8 cellular contexts compared by ENCODE assay signal in genomic region chr7:136868496-136869005, GRCh38. TPM values are rescaled to one million over a fixed set of nuclear protein-coding genes. Genes with fewer than 3 reads are reported as not detected.
A peak's percentile ranks its signal among the peaks of the same experiment; 100 is the strongest.
DNase-seq lines count a peak whose midpoint lies in the region; ATAC-seq and TF ChIP-seq lines count a peak whose summit lies in the region.

TSS of gene CHRM2 (plus strand) at chr7:136868652. CDS start at chr7:137014866, 146,214 bp downstream.

- peak within 1 kb of the TSS; percentile 96 for H2AFZ ChIP-seq in GM23338

- no peak within 1 kb of the TSS for H3K27ac ChIP-seq in GM23338 (ENCODE audit: low read depth)

- peaks cover 70% of the 10 kb centered on the region for H3K27me3 ChIP-seq in GM23338 (ENCODE audit: insufficient read depth)

- DNase-seq in GM23338 (ENCODE audit: low spot score) (peak; percentile 44), left cardiac atrium (peak; percentile 22), progenitor cell of endocrine pancreas (ENCODE audit: low spot score, unreplicated experiment) (no peak), NCI-H82 (lab: John Stamatoyannopoulos, UW) (no peak), cerebellum (ENCODE audit: low spot score) (no peak), ureter (ENCODE audit: low spot score) (no peak), SW480 (ENCODE audit: low spot score) (no peak)

- H3K27me3 Mint-ChIP-seq in GM23338 (ENCODE audit: insufficient read depth, low read depth, poor library complexity) = peaks cover 56% of the 10 kb centered on the region
- H3K27me3 Mint-ChIP-seq in progenitor cell of endocrine pancreas = peaks cover 85% of the 10 kb centered on the region

- H3K4me2 ChIP-seq in GM23338 = peak within 1 kb of the TSS; percentile 95

- H3F3A ChIP-seq in GM23338 (replicated peaks; ENCODE audit: low read depth) = no peaks in the 10 kb centered on the region

- H3K4me3 Mint-ChIP-seq in GM23338 (peak within 1 kb of the TSS; percentile 72), progenitor cell of endocrine pancreas (ENCODE audit: low read depth) (peak within 1 kb of the TSS; percentile 49)

- H3K27ac Mint-ChIP-seq in GM23338 (no peak within 1 kb of the TSS), progenitor cell of endocrine pancreas (no peak within 1 kb of the TSS)

- H3K9me2 ChIP-seq in GM23338 (ENCODE audit: insufficient read depth) = no peaks in the 10 kb centered on the region

- no peaks in the 10 kb centered on the region for H3K9me3 Mint-ChIP-seq in GM23338
- H3K9me3 Mint-ChIP-seq in progenitor cell of endocrine pancreas (ENCODE audit: low read depth) = no peaks in the 10 kb centered on the region

- no peaks in the 10 kb centered on the region for H3K36me3 Mint-ChIP-seq in GM23338 (ENCODE audit: low read depth)
- no peaks in the 10 kb centered on the region for H3K36me3 Mint-ChIP-seq in progenitor cell of endocrine pancreas (ENCODE audit: insufficient read depth)

- peaks cover 27% of the 10 kb centered on the region for H3K4me1 Mint-ChIP-seq in GM23338
- H3K4me1 Mint-ChIP-seq in progenitor cell of endocrine pancreas (ENCODE audit: low read depth) = peaks cover 18% of the 10 kb centered on the region

- H3K36me3 ChIP-seq in GM23338 (ENCODE audit: insufficient read depth) = no peaks in the 10 kb centered on the region

- ATAC-seq in GM23338 = peak; percentile 11
- peak; percentile 25 to 44 for ATAC-seq in left cardiac atrium

- H3K4me3 ChIP-seq in GM23338 = peak within 1 kb of the TSS; percentile 76
- peak within 1 kb of the TSS; percentile 97 for H3K4me3 ChIP-seq in WI38 (ENCODE audit: low read depth, low read length)

- no peaks in the 10 kb centered on the region for H3K79me2 ChIP-seq in GM23338 (replicated peaks; ENCODE audit: insufficient read depth)

- intact Hi-C loops in left cardiac atrium (cut with DNase I) = no loop called here

- TF ChIP-seq CTCF in GM23338 (conservative IDR thresholded peaks at IDR 0.05; ENCODE audit: low read depth in 2 of 2) (no peak), WI38 (IDR thresholded peaks at IDR 0.05; ENCODE audit: low read depth, low read length) (no peak), progenitor cell of endocrine pancreas (IDR thresholded peaks at IDR 0.05; ENCODE audit: unreplicated experiment) (no peak)

- H4K20me1 ChIP-seq in GM23338 (replicated peaks; ENCODE audit: insufficient read depth) = no peaks in the 10 kb centered on the region; the same call in 1 of the 2 replicates

- H3K4me1 ChIP-seq in GM23338 (ENCODE audit: insufficient read depth) = peaks cover 24% of the 10 kb centered on the region

TF ChIP-seq in GM23338, 12 proteins besides CTCF, POLR2A, EP300 and RAD21:
- TF ChIP-seq POLR2AphosphoS5 (IDR thresholded peaks at IDR 0.05; ENCODE audit: low read depth) (no peak), JUNB (IDR thresholded peaks at IDR 0.05; ENCODE audit: unreplicated experiment) (no peak), EZH2 (IDR thresholded peaks at IDR 0.05; ENCODE audit: low read depth, unreplicated experiment) (peak; percentile 30), CREB1 (CRISPR knock-in tag; IDR thresholded peaks at IDR 0.05; ENCODE audit: low read depth) (no peak), ZNF114 (CRISPR knock-in tag; IDR thresholded peaks at IDR 0.05) (no peak)
- TF ChIP-seq, protein P1, sequence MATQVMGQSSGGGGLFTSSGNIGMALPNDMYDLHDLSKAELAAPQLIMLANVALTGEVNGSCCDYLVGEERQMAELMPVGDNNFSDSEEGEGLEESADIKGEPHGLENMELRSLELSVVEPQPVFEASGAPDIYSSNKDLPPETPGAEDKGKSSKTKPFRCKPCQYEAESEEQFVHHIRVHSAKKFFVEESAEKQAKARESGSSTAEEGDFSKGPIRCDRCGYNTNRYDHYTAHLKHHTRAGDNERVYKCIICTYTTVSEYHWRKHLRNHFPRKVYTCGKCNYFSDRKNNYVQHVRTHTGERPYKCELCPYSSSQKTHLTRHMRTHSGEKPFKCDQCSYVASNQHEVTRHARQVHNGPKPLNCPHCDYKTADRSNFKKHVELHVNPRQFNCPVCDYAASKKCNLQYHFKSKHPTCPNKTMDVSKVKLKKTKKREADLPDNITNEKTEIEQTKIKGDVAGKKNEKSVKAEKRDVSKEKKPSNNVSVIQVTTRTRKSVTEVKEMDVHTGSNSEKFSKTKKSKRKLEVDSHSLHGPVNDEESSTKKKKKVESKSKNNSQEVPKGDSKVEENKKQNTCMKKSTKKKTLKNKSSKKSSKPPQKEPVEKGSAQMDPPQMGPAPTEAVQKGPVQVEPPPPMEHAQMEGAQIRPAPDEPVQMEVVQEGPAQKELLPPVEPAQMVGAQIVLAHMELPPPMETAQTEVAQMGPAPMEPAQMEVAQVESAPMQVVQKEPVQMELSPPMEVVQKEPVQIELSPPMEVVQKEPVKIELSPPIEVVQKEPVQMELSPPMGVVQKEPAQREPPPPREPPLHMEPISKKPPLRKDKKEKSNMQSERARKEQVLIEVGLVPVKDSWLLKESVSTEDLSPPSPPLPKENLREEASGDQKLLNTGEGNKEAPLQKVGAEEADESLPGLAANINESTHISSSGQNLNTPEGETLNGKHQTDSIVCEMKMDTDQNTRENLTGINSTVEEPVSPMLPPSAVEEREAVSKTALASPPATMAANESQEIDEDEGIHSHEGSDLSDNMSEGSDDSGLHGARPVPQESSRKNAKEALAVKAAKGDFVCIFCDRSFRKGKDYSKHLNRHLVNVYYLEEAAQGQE (IDR thresholded peaks at IDR 0.05; ENCODE audit: unreplicated experiment) = no peak
- TF ChIP-seq, protein P2, sequence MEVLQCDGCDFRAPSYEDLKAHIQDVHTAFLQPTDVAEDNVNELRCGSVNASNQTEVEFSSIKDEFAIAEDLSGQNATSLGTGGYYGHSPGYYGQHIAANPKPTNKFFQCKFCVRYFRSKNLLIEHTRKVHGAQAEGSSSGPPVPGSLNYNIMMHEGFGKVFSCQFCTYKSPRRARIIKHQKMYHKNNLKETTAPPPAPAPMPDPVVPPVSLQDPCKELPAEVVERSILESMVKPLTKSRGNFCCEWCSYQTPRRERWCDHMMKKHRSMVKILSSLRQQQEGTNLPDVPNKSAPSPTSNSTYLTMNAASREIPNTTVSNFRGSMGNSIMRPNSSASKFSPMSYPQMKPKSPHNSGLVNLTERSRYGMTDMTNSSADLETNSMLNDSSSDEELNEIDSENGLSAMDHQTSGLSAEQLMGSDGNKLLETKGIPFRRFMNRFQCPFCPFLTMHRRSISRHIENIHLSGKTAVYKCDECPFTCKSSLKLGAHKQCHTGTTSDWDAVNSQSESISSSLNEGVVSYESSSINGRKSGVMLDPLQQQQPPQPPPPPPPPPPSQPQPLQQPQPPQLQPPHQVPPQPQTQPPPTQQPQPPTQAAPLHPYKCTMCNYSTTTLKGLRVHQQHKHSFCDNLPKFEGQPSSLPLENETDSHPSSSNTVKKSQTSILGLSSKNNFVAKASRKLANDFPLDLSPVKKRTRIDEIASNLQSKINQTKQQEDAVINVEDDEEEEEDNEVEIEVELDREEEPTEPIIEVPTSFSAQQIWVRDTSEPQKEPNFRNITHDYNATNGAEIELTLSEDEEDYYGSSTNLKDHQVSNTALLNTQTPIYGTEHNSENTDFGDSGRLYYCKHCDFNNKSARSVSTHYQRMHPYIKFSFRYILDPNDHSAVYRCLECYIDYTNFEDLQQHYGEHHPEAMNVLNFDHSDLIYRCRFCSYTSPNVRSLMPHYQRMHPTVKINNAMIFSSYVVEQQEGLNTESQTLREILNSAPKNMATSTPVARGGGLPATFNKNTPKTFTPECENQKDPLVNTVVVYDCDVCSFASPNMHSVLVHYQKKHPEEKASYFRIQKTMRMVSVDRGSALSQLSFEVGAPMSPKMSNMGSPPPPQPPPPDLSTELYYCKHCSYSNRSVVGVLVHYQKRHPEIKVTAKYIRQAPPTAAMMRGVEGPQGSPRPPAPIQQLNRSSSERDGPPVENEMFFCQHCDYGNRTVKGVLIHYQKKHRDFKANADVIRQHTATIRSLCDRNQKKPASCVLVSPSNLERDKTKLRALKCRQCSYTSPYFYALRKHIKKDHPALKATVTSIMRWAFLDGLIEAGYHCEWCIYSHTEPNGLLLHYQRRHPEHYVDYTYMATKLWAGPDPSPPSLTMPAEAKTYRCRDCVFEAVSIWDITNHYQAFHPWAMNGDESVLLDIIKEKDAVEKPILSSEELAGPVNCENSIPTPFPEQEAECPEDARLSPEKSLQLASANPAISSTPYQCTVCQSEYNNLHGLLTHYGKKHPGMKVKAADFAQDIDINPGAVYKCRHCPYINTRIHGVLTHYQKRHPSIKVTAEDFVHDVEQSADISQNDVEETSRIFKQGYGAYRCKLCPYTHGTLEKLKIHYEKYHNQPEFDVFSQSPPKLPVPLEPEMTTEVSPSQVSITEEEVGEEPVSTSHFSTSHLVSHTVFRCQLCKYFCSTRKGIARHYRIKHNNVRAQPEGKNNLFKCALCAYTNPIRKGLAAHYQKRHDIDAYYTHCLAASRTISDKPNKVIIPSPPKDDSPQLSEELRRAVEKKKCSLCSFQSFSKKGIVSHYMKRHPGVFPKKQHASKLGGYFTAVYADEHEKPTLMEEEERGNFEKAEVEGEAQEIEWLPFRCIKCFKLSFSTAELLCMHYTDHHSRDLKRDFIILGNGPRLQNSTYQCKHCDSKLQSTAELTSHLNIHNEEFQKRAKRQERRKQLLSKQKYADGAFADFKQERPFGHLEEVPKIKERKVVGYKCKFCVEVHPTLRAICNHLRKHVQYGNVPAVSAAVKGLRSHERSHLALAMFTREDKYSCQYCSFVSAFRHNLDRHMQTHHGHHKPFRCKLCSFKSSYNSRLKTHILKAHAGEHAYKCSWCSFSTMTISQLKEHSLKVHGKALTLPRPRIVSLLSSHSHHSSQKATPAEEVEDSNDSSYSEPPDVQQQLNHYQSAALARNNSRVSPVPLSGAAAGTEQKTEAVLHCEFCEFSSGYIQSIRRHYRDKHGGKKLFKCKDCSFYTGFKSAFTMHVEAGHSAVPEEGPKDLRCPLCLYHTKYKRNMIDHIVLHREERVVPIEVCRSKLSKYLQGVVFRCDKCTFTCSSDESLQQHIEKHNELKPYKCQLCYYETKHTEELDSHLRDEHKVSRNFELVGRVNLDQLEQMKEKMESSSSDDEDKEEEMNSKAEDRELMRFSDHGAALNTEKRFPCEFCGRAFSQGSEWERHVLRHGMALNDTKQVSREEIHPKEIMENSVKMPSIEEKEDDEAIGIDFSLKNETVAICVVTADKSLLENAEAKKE (CRISPR knock-in tag; IDR thresholded peaks at IDR 0.05) = no peak

RNA-seq across cellular contexts. Expression of gene CHRM2, which starts in this region (rescaled TPM):
- total RNA-seq in GM23338 (2014; rRNA removed; shearing (Covaris generic)) = 0.35 TPM in 2 replicates
- polyA plus RNA-seq in GM23338 (2016; fragmentation: Nextera tagmentation; extraction: Ambion mirVana) = 0.09 and 0.21 TPM in 2 replicates
- total RNA-seq in left cardiac atrium (10 to 100 TPM; 45.8 to 90.7 TPM), progenitor cell of endocrine pancreas (not detected in 2 replicates), cerebellum (3.0 TPM), ureter (0.81 TPM)

Comparison
In these comparisons a context has a peak if more than half of its experiments do, and no peak if none do; other contexts are left out.
1. RNA of gene CHRM2 (total RNA-seq): 45.8 to 90.7 TPM in left cardiac atrium; 3.0 TPM in cerebellum (single experiment), 0.81 TPM in ureter (single experiment), 0.35 TPM in GM23338 and not detected in progenitor cell of endocrine pancreas; every median in the first group is over 10 times any median in the second.
2. Peak in DNase-seq, ATAC-seq, H3K4me3 ChIP-seq and H3K4me2 ChIP-seq in GM23338; RNA of the gene not detected or under 1 TPM.